In the genomic region with DNA sequence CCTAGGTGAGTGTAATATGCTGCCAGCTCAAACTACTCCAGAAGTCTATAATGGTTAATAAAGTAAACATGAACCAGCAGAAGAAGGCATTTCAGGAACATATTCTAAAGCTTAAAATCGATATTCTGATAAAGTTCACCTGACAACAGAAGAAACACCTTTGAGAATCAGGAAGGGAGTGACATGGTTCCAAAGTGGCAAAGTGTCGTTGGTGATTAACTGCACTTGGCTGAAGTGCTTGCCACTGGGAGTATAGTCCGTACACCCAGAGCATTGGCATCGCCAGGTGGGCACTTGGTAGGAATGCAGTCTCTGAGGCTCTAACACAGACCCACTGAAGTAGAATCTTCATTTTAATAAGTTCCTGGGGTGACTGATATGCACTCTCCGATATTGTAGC, we compare ENCODE assay signal across 27 cellular contexts.
"Had no signal": no experiment of that assay in that cellular context is flagged by ENCODE, and none has a peak within 500 bp of the region (broad histone marks: within the 10 kb centered on the region; RNA-seq: fewer than 3 reads in every experiment).

No MANE protein-coding gene starts in this region.

- H3K4me3 Mint-ChIP-seq: effector memory CD8-positive, alpha-beta T cell; endodermal cell; mesothelial cell of epicardium had no signal

- H3K36me3 ChIP-seq: esophagus squamous epithelium, gastrocnemius medialis, heart right ventricle, left lung, lower lobe of right lung had no signal

- H3K9me3 ChIP-seq: esophagus squamous epithelium, gastrocnemius medialis, heart right ventricle, lower lobe of right lung, mucosa of descending colon had no signal

- H3K27ac Mint-ChIP-seq: effector memory CD8-positive, alpha-beta T cell; endodermal cell; mesothelial cell of epicardium had no signal

- H3K4me1 ChIP-seq: esophagus squamous epithelium, gastrocnemius medialis, heart right ventricle, left lung, lower lobe of right lung had no signal

- H3K4me1 Mint-ChIP-seq: mesothelial cell of epicardium had no signal

- H3K36me3 Mint-ChIP-seq: mesothelial cell of epicardium had no signal

- H3K27me3 ChIP-seq: dorsolateral prefrontal cortex, esophagus squamous epithelium, gastrocnemius medialis, heart right ventricle, left lung had no signal

- H3K4me3 ChIP-seq: coronary artery, dorsolateral prefrontal cortex, esophagus squamous epithelium, gastrocnemius medialis, heart right ventricle, left lung, lower lobe of right lung, mucosa of descending colon had no signal

- H3K9me3 Mint-ChIP-seq: endodermal cell had no signal

- DNase-seq: dermis blood vessel endothelial cell; dorsolateral prefrontal cortex; effector CD4-positive, alpha-beta T cell; effector memory CD8-positive, alpha-beta T cell; endodermal cell; erythroblast; esophagus squamous epithelium; foreskin fibroblast; foreskin melanocyte; gastrocnemius medialis; glutamatergic neuron; head of caudate nucleus; heart right ventricle; hippocampal formation; left cardiac atrium; left lung; left ventricle myocardium superior; lower lobe of right lung; mesenchymal stem cell; mucosa of descending colon had no signal

- H3K27ac ChIP-seq: coronary artery, dorsolateral prefrontal cortex, epithelial cell of prostate, esophagus squamous epithelium, gastrocnemius medialis, heart right ventricle, left lung, lower lobe of right lung had no signal

- FAIRE-seq: colon, endometrium, islet of Langerhans, keratinocyte had no signal
